ENCODE assay signal across 1 cellular context in genomic region chr10:44935201-44935960, GRCh38.
TF ChIP-seq lines count a peak whose summit lies in the region.

No MANE protein-coding gene starts in this region.

TF ChIP-seq in HepG2, 621 proteins besides CTCF, POLR2A, EP300 and RAD21 (continued from another document and continues in another):
- TF ChIP-seq ELF4 (CRISPR knock-in tag; IDR thresholded peaks at IDR 0.05; ENCODE audit: borderline replicate concordance) (peak; percentile 65; the same call in 1 of the 2 replicates), SKIL (CRISPR knock-in tag; IDR thresholded peaks at IDR 0.05; ENCODE audit: borderline replicate concordance) (peak; percentile 67), PBX3 (CRISPR knock-in tag; IDR thresholded peaks at IDR 0.05; ENCODE audit: borderline replicate concordance) (no peak), ZNF274 (CRISPR knock-in tag; IDR thresholded peaks at IDR 0.05) (peak; percentile 96), MTA1 (CRISPR knock-in tag; IDR thresholded peaks at IDR 0.05; ENCODE audit: borderline replicate concordance) (peak; percentile 75; the same call in 1 of the 2 replicates), ZNF142 (CRISPR knock-in tag; IDR thresholded peaks at IDR 0.05) (peak; percentile 90), SRSF4 (IDR thresholded peaks at IDR 0.05; ENCODE audit: low read depth, low read length, poor library complexity, severe bottlenecking) (no peak), PCBP2 (optimal IDR thresholded peaks at IDR 0.05; ENCODE audit: low read depth, low read length, poor library complexity, severe bottlenecking) (no peak), NPAS2 (CRISPR knock-in tag; IDR thresholded peaks at IDR 0.05; ENCODE audit: borderline replicate concordance) (no peak), SALL1 (CRISPR knock-in tag; IDR thresholded peaks at IDR 0.05) (peak; percentile 94), ZNF605 (CRISPR knock-in tag; IDR thresholded peaks at IDR 0.05) (peak; percentile 82), ZIK1 (CRISPR knock-in tag; IDR thresholded peaks at IDR 0.05; ENCODE audit: borderline replicate concordance, low read depth) (peak; percentile 71; the same call in 1 of the 2 replicates), SIN3A (IDR thresholded peaks at IDR 0.05; ENCODE audit: borderline replicate concordance, low read depth, low read length) (peak; percentile 30; the same call in 1 of the 2 replicates), SUZ12 (IDR thresholded peaks at IDR 0.05; ENCODE audit: low read depth, low read length) (no peak), E2F1 (CRISPR knock-in tag; IDR thresholded peaks at IDR 0.05) (no peak), ZNF256 (CRISPR knock-in tag; conservative IDR thresholded peaks at IDR 0.05) (peak; percentile 64; the same call in 1 of the 2 replicates), AFF4 (CRISPR knock-in tag; IDR thresholded peaks at IDR 0.05) (0 out of 2 replicates have a peak, but pooled peaks have one; percentile 45), TGIF2 (CRISPR knock-in tag; IDR thresholded peaks at IDR 0.05) (peak; percentile 15; the same call in 1 of the 2 replicates), HOXA9 (CRISPR knock-in tag; IDR thresholded peaks at IDR 0.05; ENCODE audit: borderline replicate concordance) (peak; percentile 52; the same call in 1 of the 2 replicates), CERS6 (CRISPR knock-in tag; IDR thresholded peaks at IDR 0.05) (no peak), PRDM4 (CRISPR knock-in tag; IDR thresholded peaks at IDR 0.05; ENCODE audit: borderline replicate concordance) (no peak), CREB1 (IDR thresholded peaks at IDR 0.05) (no peak), CREB1 (CRISPR knock-in tag; IDR thresholded peaks at IDR 0.05) (no peak), ETV6 (CRISPR knock-in tag; conservative IDR thresholded peaks at IDR 0.05) (peak; percentile 74; the same call in 1 of the 2 replicates), RXRA (CRISPR knock-in tag; IDR thresholded peaks at IDR 0.05) (no peak; the same call in none of the 2 replicates), ZNF513 (CRISPR knock-in tag; conservative IDR thresholded peaks at IDR 0.05) (no peak), THAP7 (CRISPR knock-in tag; IDR thresholded peaks at IDR 0.05) (peak; percentile 90; the same call in 1 of the 2 replicates), MATR3 (CRISPR knock-in tag; IDR thresholded peaks at IDR 0.05) (no peak), SNRNP70 (IDR thresholded peaks at IDR 0.05; ENCODE audit: low read depth, low read length) (no peak), SSRP1 (CRISPR knock-in tag; IDR thresholded peaks at IDR 0.05) (no peak), ZNF251 (CRISPR knock-in tag; IDR thresholded peaks at IDR 0.05) (no peak), SETDB1 (CRISPR knock-in tag; IDR thresholded peaks at IDR 0.05; ENCODE audit: borderline replicate concordance) (no peak), E2F2 (CRISPR knock-in tag; IDR thresholded peaks at IDR 0.05; ENCODE audit: borderline replicate concordance) (no peak), HDAC1 (CRISPR knock-in tag; IDR thresholded peaks at IDR 0.05) (no peak; the same call in 1 of the 2 replicates), SNAI1 (CRISPR knock-in tag; IDR thresholded peaks at IDR 0.05; ENCODE audit: borderline replicate concordance) (no peak), MLLT10 (CRISPR knock-in tag; IDR thresholded peaks at IDR 0.05) (no peak), ZNF562 (CRISPR knock-in tag; IDR thresholded peaks at IDR 0.05; ENCODE audit: borderline replicate concordance) (0 out of 2 replicates have a peak, but pooled peaks have one; percentile 48)
